Comparison of ENCODE assay signal across 26 cellular contexts in genomic region chr1:235058695-235059094, GRCh38.
"Had no signal": no experiment of that assay in that cellular context is flagged by ENCODE, and none has a peak within 500 bp of the region (broad histone marks: within the 10 kb centered on the region; RNA-seq: fewer than 3 reads in every experiment).

No MANE protein-coding gene starts in this region.

- H3K27me3 Mint-ChIP-seq: activated CD4-positive, alpha-beta memory T cell treated with anti-CD3 and anti-CD28 coated beads for 36 hours; activated CD4-positive, alpha-beta T cell treated with anti-CD3 and anti-CD28 coated beads, Interleukin-2, amount 10 ng/mL, durations not matched to agents 24 days and 14 days; activated T-cell treated with anti-CD3 and anti-CD28 coated beads, Interleukin-2, amount 50 U/mL, for 24 hours; T-helper 17 cell had no signal

- H3K27me3 ChIP-seq: esophagus squamous epithelium, heart right ventricle, right atrium auricular region, transverse colon had no signal

- H3K27ac Mint-ChIP-seq: activated CD4-positive, alpha-beta memory T cell treated with anti-CD3 and anti-CD28 coated beads for 36 hours; activated CD4-positive, alpha-beta T cell treated with anti-CD3 and anti-CD28 coated beads, Interleukin-2, amount 10 ng/mL, durations not matched to agents 24 days and 14 days; activated naive CD4-positive, alpha-beta T cell treated with anti-CD3 and anti-CD28 coated beads, Interleukin-2, amount 50 U/mL, for 72 hours; activated T-cell treated with anti-CD3 and anti-CD28 coated beads, Interleukin-2, amount 50 U/mL, for 24 hours; T-helper 17 cell had no signal

- H3K9ac ChIP-seq: parathyroid adenoma had no signal

- H3K4me3 Mint-ChIP-seq: activated CD4-positive, alpha-beta memory T cell treated with anti-CD3 and anti-CD28 coated beads for 36 hours; activated CD4-positive, alpha-beta T cell treated with anti-CD3 and anti-CD28 coated beads, Interleukin-2, amount 10 ng/mL, durations not matched to agents 24 days and 14 days; activated T-cell treated with anti-CD3 and anti-CD28 coated beads, Interleukin-2, amount 50 U/mL, for 24 hours; T-helper 17 cell had no signal

- H3K27ac ChIP-seq: heart right ventricle, lower lobe of right lung, parathyroid adenoma, right atrium auricular region, transverse colon had no signal

- ATAC-seq: activated naive CD4-positive, alpha-beta T cell treated with anti-CD3 and anti-CD28 coated beads, Interleukin-2, amount 50 U/mL, for 72 hours; heart right ventricle; lower lobe of right lung; mucosa of descending colon; T-helper 17 cell had no signal

- H3K9me3 ChIP-seq: esophagus squamous epithelium, heart right ventricle, lower lobe of right lung, mucosa of descending colon, right atrium auricular region, transverse colon had no signal

- H3K9me3 Mint-ChIP-seq: activated CD4-positive, alpha-beta memory T cell treated with anti-CD3 and anti-CD28 coated beads for 36 hours; activated T-cell treated with anti-CD3 and anti-CD28 coated beads, Interleukin-2, amount 50 U/mL, for 24 hours had no signal

- H2AFZ ChIP-seq: parathyroid adenoma had no signal

- H3K36me3 Mint-ChIP-seq: activated CD4-positive, alpha-beta memory T cell treated with anti-CD3 and anti-CD28 coated beads for 36 hours had no signal

- H3K36me3 ChIP-seq: esophagus squamous epithelium, heart right ventricle, lower lobe of right lung, right atrium auricular region, transverse colon had no signal

- H3K4me3 ChIP-seq: esophagus squamous epithelium, heart right ventricle, lower lobe of right lung, mucosa of descending colon, right atrium auricular region, transverse colon had no signal

- FAIRE-seq: bronchial epithelial cell, colon had no signal

- DNase-seq: activated CD4-positive, alpha-beta memory T cell treated with anti-CD3 and anti-CD28 coated beads for 36 hours; activated CD4-positive, alpha-beta T cell treated with anti-CD3 and anti-CD28 coated beads, Interleukin-2, amount 10 ng/mL, durations not matched to agents 24 days and 14 days; activated CD4-positive, CD25-positive, alpha-beta regulatory T cell treated with anti-CD3 and anti-CD28 coated beads, Interleukin-2, amount 50 U/mL, for 72 hours; activated CD8-positive, alpha-beta memory T cell treated with anti-CD3 and anti-CD28 coated beads, Interleukin-2, amount 50 U/mL, for 4 hours; activated naive CD4-positive, alpha-beta T cell; anterior cingulate cortex; dermis blood vessel endothelial cell; effector CD4-positive, alpha-beta T cell; esophagus squamous epithelium; foreskin melanocyte; heart right ventricle; lower lobe of right lung; mucosa of descending colon; nucleus accumbens; stimulated activated CD4-positive, alpha-beta T cell treated with anti-CD3 and anti-CD28 coated beads, Interleukin-15, amount 100 ng/mL, for 24 hours; stimulated activated CD4-positive, alpha-beta T cell treated with anti-CD3 and anti-CD28 coated beads, Interleukin-2, amount 100 ng/mL, for 24 hours; stimulated activated naive CD4-positive, alpha-beta T cell treated with Interleukin-2 at 50 U/mL for 16 hours; T-helper 17 cell; T1000; transverse colon had no signal

- H3K79me2 ChIP-seq: parathyroid adenoma had no signal
